In genomic region chr11:98564233-98564632, GRCh38 we compare ENCODE assay signal across 23 cellular contexts.
"Had no signal": no experiment of that assay in that cellular context is flagged by ENCODE, and none has a peak within 500 bp of the region (broad histone marks: within the 10 kb centered on the region; RNA-seq: fewer than 3 reads in every experiment).

No MANE protein-coding gene starts in this region.

- H3K4me1 ChIP-seq: SJCRH30 had no signal

- H3K9ac ChIP-seq: KMS-11 had no signal

- FAIRE-seq: HepG2 had no signal

- H3K27me3 ChIP-seq: SJCRH30 had no signal

- H3K9me3 ChIP-seq: SJCRH30 had no signal

- H3K27ac ChIP-seq: KMS-11, RWPE1, SJCRH30 had no signal

- ATAC-seq: HepG2, Panc1, PC-3, SK-N-SH treated with all-trans-retinoic acid at 6 μM for 48 hours had no signal

- H3K4me2 ChIP-seq: KMS-11 had no signal

- H3K36me3 ChIP-seq: SJCRH30 had no signal

- DNase-seq: IMR-90, Kasumi-1, MM.1S, NCI-H1092 treated with DMSO at 0.1 percent for 48 hours, NCI-H1436, NCI-H187, NCI-H2029, NCI-H2081 treated with DMSO at 0.1 percent for 48 hours, NCI-H2171, NCI-H226, NCI-H446, NCI-H510A, NCI-H524 treated with DMSO at 0.1 percent for 48 hours, NCI-H69, NCI-H774, PC-3, SHP77, SJCRH30 had no signal

- H3K4me3 ChIP-seq: SJCRH30 had no signal
